Comparison of ENCODE assay signal across 8 cellular contexts in genomic region chr3:119559441-119559963, GRCh38. TPM values are rescaled to one million over a fixed set of nuclear protein-coding genes. Genes with fewer than 3 reads are reported as not detected.
DNase-seq lines count a peak whose midpoint lies in the region; ATAC-seq and TF ChIP-seq lines count a peak whose summit lies in the region.

Gene CD80 (minus strand): TSS chr3:119559614. CDS start chr3:119557728, 1,886 bp downstream.

- DNase-seq in AG09319 (ENCODE audit: extremely low read depth, low read depth): peak; percentile 10
- peak; percentile 6 for DNase-seq in NCI-H226
- peak; percentile 92 for DNase-seq in activated CD4-positive, alpha-beta T cell treated with anti-CD3 and anti-CD28 coated beads, Interleukin-2, amount 10 ng/mL, durations not matched to agents 24 days and 14 days
- peak; percentile 73 to 76 for DNase-seq in erythroblast (lab: John Stamatoyannopoulos, UW)
- no peak for DNase-seq in neuronal stem cell (ENCODE audit: low spot score)
- no peak for DNase-seq in prostate gland (ENCODE audit: low spot score)

- intact Hi-C loops in activated CD4-positive, alpha-beta T cell treated with anti-CD3 and anti-CD28 coated beads, Interleukin-2, amount 10 ng/mL, durations not matched to agents 24 days and 14 days (cut with micrococcal nuclease): loop anchor here (1.0 to 10.0 kb wide), 9 partner anchors 51 to 675 kb away; partner anchors contain the start of genes GSK3B, TIMMDC1 and TMEM39A
- intact Hi-C loops in prostate gland (cut with DNase I): no loop called here

- no CpG with 5 or more reads among the region's 7 CpGs for WGBS in neuronal stem cell (ENCODE audit: extremely low coverage in 2 of 2, insufficient read length in 2 of 2, insufficient replicate concordance in 1 of 2), 2 donors
- WGBS in prostate gland: 27% methylated on average over 7 of the region's 7 CpGs

- H3K23ac ChIP-seq in neuronal stem cell (ENCODE audit: low read depth, low read length, poor library complexity): no peak within 1 kb of the TSS

- H3K9me3 Mint-ChIP-seq in activated CD4-positive, alpha-beta T cell treated with anti-CD3 and anti-CD28 coated beads, Interleukin-2, amount 10 ng/mL, durations not matched to agents 24 days and 14 days: no peaks in the 10 kb centered on the region

- H3K4me2 ChIP-seq in neuronal stem cell (ENCODE audit: insufficient read depth, low read length, poor library complexity, severe bottlenecking): no peak within 1 kb of the TSS

- no peak within 1 kb of the TSS for H2BK5ac ChIP-seq in neuronal stem cell (ENCODE audit: low read length)

- H4K8ac ChIP-seq in neuronal stem cell (ENCODE audit: low read depth, low read length): no peak within 1 kb of the TSS

- H3K4me3 Mint-ChIP-seq in activated CD4-positive, alpha-beta T cell treated with anti-CD3 and anti-CD28 coated beads, Interleukin-2, amount 10 ng/mL, durations not matched to agents 24 days and 14 days: peak within 1 kb of the TSS; percentile 80

- H3K79me1 ChIP-seq in neuronal stem cell (ENCODE audit: low read depth, low read length): no peaks in the 10 kb centered on the region

- no peaks in the 10 kb centered on the region for H3K9me3 ChIP-seq in neuronal stem cell (replicated peaks in 1 of 2; ENCODE audit: control insufficient read depth in 2 of 2, insufficient read depth in 1 of 2, low read depth in 1 of 2, low read length in 2 of 2)
- no peaks in the 10 kb centered on the region for H3K9me3 ChIP-seq in prostate gland

- H2AK5ac ChIP-seq in neuronal stem cell (ENCODE audit: low read depth, low read length): no peak within 1 kb of the TSS

- peak within 1 kb of the TSS; percentile 77 for H3K27ac Mint-ChIP-seq in activated CD4-positive, alpha-beta T cell treated with anti-CD3 and anti-CD28 coated beads, Interleukin-2, amount 10 ng/mL, durations not matched to agents 24 days and 14 days

- H3K4me1 Mint-ChIP-seq in activated CD4-positive, alpha-beta T cell treated with anti-CD3 and anti-CD28 coated beads, Interleukin-2, amount 10 ng/mL, durations not matched to agents 24 days and 14 days: peaks cover 53% of the 10 kb centered on the region

- H2AFZ ChIP-seq in neuronal stem cell (ENCODE audit: low read length): peak within 1 kb of the TSS; percentile 17

- H3K4me3 ChIP-seq in neuronal stem cell (ENCODE audit: low read length in 2 of 2) (no peak within 1 kb of the TSS), prostate gland (no peak within 1 kb of the TSS)

- H2BK12ac ChIP-seq in neuronal stem cell (ENCODE audit: low read length): no peak within 1 kb of the TSS

- no peaks in the 10 kb centered on the region for H3K27me3 Mint-ChIP-seq in activated CD4-positive, alpha-beta T cell treated with anti-CD3 and anti-CD28 coated beads, Interleukin-2, amount 10 ng/mL, durations not matched to agents 24 days and 14 days

- H2BK120ac ChIP-seq in neuronal stem cell (ENCODE audit: low read depth, low read length): no peak within 1 kb of the TSS

- H3K4ac ChIP-seq in neuronal stem cell (ENCODE audit: low read length): peak within 1 kb of the TSS; percentile 6

- H3K18ac ChIP-seq in neuronal stem cell (ENCODE audit: low read length): no peak within 1 kb of the TSS

- H3K4me1 ChIP-seq in neuronal stem cell (ENCODE audit: control insufficient read depth in 2 of 2, insufficient read depth in 1 of 2, low read depth in 1 of 2, low read length in 2 of 2) (no peaks in the 10 kb centered on the region), prostate gland (replicated peaks) (no peaks in the 10 kb centered on the region)

- peaks cover 18% of the 10 kb centered on the region for H3K36me3 Mint-ChIP-seq in activated CD4-positive, alpha-beta T cell treated with anti-CD3 and anti-CD28 coated beads, Interleukin-2, amount 10 ng/mL, durations not matched to agents 24 days and 14 days (ENCODE audit: low read depth)

- no peak within 1 kb of the TSS for H3K9ac ChIP-seq in neuronal stem cell (ENCODE audit: low read depth, low read length, poor library complexity)

- no peak within 1 kb of the TSS for H4K91ac ChIP-seq in neuronal stem cell (ENCODE audit: low read depth, low read length, poor library complexity)

- H3K27ac ChIP-seq in neuronal stem cell (replicated peaks; ENCODE audit: low read length) (no peak within 1 kb of the TSS), prostate gland (no peak within 1 kb of the TSS)

- TF ChIP-seq CTCF in AG09319 (IDR thresholded peaks at IDR 0.05; ENCODE audit: low read depth, low read length) (peak; percentile 46), prostate gland (IDR thresholded peaks at IDR 0.05) (no peak)

- no peak within 1 kb of the TSS for H3K14ac ChIP-seq in neuronal stem cell (ENCODE audit: low read length)

- no peak for TF ChIP-seq POLR2A in erythroblast (IDR thresholded peaks at IDR 0.05; ENCODE audit: low read length)
- no peak for TF ChIP-seq POLR2A in prostate gland (IDR thresholded peaks at IDR 0.05)

- peak; percentile 28 for ATAC-seq in GM18508 (IDR thresholded peaks at IDR 0.05; ENCODE audit: insufficient read depth, unreplicated experiment)
- peak; percentile 65 for ATAC-seq in HG02852 (IDR thresholded peaks at IDR 0.05; ENCODE audit: unreplicated experiment)

- H3K36me3 ChIP-seq in neuronal stem cell (replicated peaks in 1 of 2; ENCODE audit: control insufficient read depth in 2 of 2, insufficient read depth in 2 of 2, low read length in 2 of 2) (no peaks in the 10 kb centered on the region), prostate gland (no peaks in the 10 kb centered on the region)

- H3K27me3 ChIP-seq in neuronal stem cell (ENCODE audit: control insufficient read depth in 3 of 3, insufficient read depth in 3 of 3, low read depth in 1 of 3, low read length in 3 of 3) (peaks cover 0 to 26% (median 0%) of the 10 kb centered on the region in 3 experiments), prostate gland (replicated peaks; ENCODE audit: insufficient read depth) (no peaks in the 10 kb centered on the region)

- H2BK15ac ChIP-seq in neuronal stem cell (ENCODE audit: low read length): no peak within 1 kb of the TSS

RNA-seq across cellular contexts. Expression of gene CD80, which starts in this region (rescaled TPM):
- total RNA-seq in activated CD4-positive, alpha-beta T cell treated with anti-CD3 and anti-CD28 coated beads, Interleukin-2, amount 10 ng/mL, durations not matched to agents 24 days and 14 days: 12.5 and 13.0 TPM in 2 replicates
- polyA plus RNA-seq in neuronal stem cell (2013, experiment 1 of 2): not detected
- polyA plus RNA-seq in neuronal stem cell (2013, experiment 2 of 2): not detected
- not detected for total RNA-seq in prostate gland

Comparison
In these comparisons a context has a peak if more than half of its experiments do, and no peak if none do; other contexts are left out.
1. RNA of gene CD80 (total RNA-seq): 12.5 to 13.0 TPM in activated CD4-positive, alpha-beta T cell treated with anti-CD3 and anti-CD28 coated beads, Interleukin-2, amount 10 ng/mL, durations not matched to agents 24 days and 14 days; not detected in prostate gland; every median in the first group is over 10 times any median in the second.
2. DNase-seq: peak in AG09319 (single experiment), NCI-H226 (single experiment), activated CD4-positive, alpha-beta T cell treated with anti-CD3 and anti-CD28 coated beads, Interleukin-2, amount 10 ng/mL, durations not matched to agents 24 days and 14 days (single experiment) and erythroblast (2 of 2); none in neuronal stem cell (single experiment) and prostate gland (single experiment).